24 cellular contexts compared by ENCODE assay signal in the genomic region with DNA sequence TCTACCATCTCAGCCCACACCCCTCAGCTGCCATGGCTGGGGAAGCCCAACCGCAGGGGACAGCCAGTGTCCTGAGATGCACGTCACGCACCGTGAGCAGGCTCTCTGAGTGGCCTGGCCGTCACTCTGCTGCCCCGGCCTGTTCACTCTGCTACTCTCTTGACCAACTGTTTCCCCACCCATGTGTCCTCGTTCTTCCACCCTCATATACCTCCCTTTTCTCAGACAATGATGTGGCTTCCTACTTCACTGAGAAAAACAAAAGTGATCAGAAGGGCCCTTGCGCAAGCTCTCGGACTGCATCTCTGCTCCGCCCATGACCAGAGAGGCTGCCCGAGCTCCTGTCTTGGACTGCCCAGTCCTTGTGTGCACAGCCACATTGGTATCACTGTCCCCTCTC. TPM values are rescaled to one million over a fixed set of nuclear protein-coding genes. Genes with fewer than 3 reads are reported as not detected.
DNase-seq lines count a peak whose midpoint lies in the region; ATAC-seq and TF ChIP-seq lines count a peak whose summit lies in the region.
"Had no signal": no experiment of that assay in that cellular context is flagged by ENCODE, and none has a peak within 500 bp of the region (broad histone marks: within the 10 kb centered on the region; RNA-seq: fewer than 3 reads in every experiment).

No MANE protein-coding gene starts in this region.

- CTCF ChIA-PET in activated CD8-positive, alpha-beta T cell treated with anti-CD3 and anti-CD28 coated beads, Interleukin-2, amount 10 ng/mL, durations not matched to agents 7 days and 5 days (lab: Charles Lee), result interaction anchor here (0.9 kb wide), 1 partner anchor 27 kb away, joined by 3 read pairs; no protein-coding TSS in a partner anchor

- H4K20me1 ChIP-seq in GM23248 (ENCODE audit: insufficient read depth), result no peaks in the 10 kb centered on the region

- peak; percentile 55 for DNase-seq in Right ventricle myocardium inferior (ENCODE audit: missing footprints)
- no peak for DNase-seq in left cardiac atrium
- no peak for DNase-seq in activated CD8-positive, alpha-beta T cell treated with anti-CD3 and anti-CD28 coated beads, Interleukin-2, amount 10 ng/mL, durations not matched to agents 7 days and 5 days
- DNase-seq in memory B cell (ENCODE audit: low spot score in 2 of 2), result no peak
- DNase-seq in stimulated activated naive CD8-positive, alpha-beta T cell treated with anti-CD3 and anti-CD28 coated beads, Interleukin-15, amount 100 ng/mL, for 72 hours, result no peak
- no peak for DNase-seq in heart right ventricle
- no peak for DNase-seq in GM23248
- DNase-seq: activated effector memory CD4-positive, alpha-beta T cell treated with anti-CD3 and anti-CD28 coated beads, Interleukin-2, amount 50 U/mL, for 16 hours; anterior cingulate cortex; cerebellar nuclear complex; DMS79; effector CD8-positive, alpha-beta T cell; KBM-7; kidney; mesendoderm; NCI-H2171; NCI-H526 treated with DMSO at 0.1 percent for 48 hours; stimulated activated naive CD4-positive, alpha-beta T cell treated with Interleukin-2 at 50 U/mL for 16 hours; SW 1271 had no signal

- POLR2A ChIA-PET in activated CD8-positive, alpha-beta T cell treated with anti-CD3 and anti-CD28 coated beads, Interleukin-2, amount 10 ng/mL, durations not matched to agents 7 days and 5 days (lab: Charles Lee), result no interaction called here

- H3K4me3 ChIP-seq in heart right ventricle (no peak overlapping the region), GM23248 (no peak overlapping the region)
- H3K4me3 ChIP-seq: esophagus muscularis mucosa, gastroesophageal sphincter, prostate gland had no signal

- no peaks in the 10 kb centered on the region for H3K9me3 Mint-ChIP-seq in activated CD8-positive, alpha-beta T cell treated with anti-CD3 and anti-CD28 coated beads, Interleukin-2, amount 10 ng/mL, durations not matched to agents 7 days and 5 days (ENCODE audit: insufficient read depth)
- H3K9me3 Mint-ChIP-seq in memory B cell, result no peaks in the 10 kb centered on the region
- no peaks in the 10 kb centered on the region for H3K9me3 Mint-ChIP-seq in stimulated activated naive CD8-positive, alpha-beta T cell treated with anti-CD3 and anti-CD28 coated beads, Interleukin-15, amount 100 ng/mL, for 72 hours
- H3K9me3 Mint-ChIP-seq: type B pancreatic cell had no signal

- in situ Hi-C loops in GM23248 (cut with MboI), result no loop called here

- peaks cover 0 to 100% (median 73%) of the 10 kb centered on the region in 9 donors for H3K36me3 ChIP-seq in heart right ventricle
- H3K36me3 ChIP-seq in GM23248 (ENCODE audit: low read depth), result peaks cover 9% of the 10 kb centered on the region; the same call in 1 of the 2 replicates

- H3F3A ChIP-seq in GM23248 (ENCODE audit: insufficient read depth), result peaks cover 10% of the 10 kb centered on the region

- no peaks in the 10 kb centered on the region for H3K79me2 ChIP-seq in GM23248 (ENCODE audit: insufficient read depth)

- H2AFZ ChIP-seq in GM23248, result no peak overlapping the region

- H3K27me3 ChIP-seq in heart right ventricle, result no peaks in the 10 kb centered on the region
- no peaks in the 10 kb centered on the region for H3K27me3 ChIP-seq in GM23248 (replicated peaks; ENCODE audit: insufficient read depth)
- H3K27me3 ChIP-seq: esophagus muscularis mucosa, gastroesophageal sphincter had no signal

- H3K9ac ChIP-seq in GM23248, result no peak overlapping the region

- H3K4me2 ChIP-seq in GM23248 (ENCODE audit: unreplicated experiment), result no peak overlapping the region

- WGBS in heart right ventricle, 2 donors, result 87 to 89% methylated on average over 11 of the region's 11 CpGs
- 94 to 99% methylated on average over 11 of the region's 11 CpGs for WGBS in GM23248 (ENCODE audit: low coverage in 1 of 2, low lambda C conversion rate in 2 of 2, missing lambda C conversion rate in 2 of 2), 2 experiments

- H3K4me1 Mint-ChIP-seq in activated CD8-positive, alpha-beta T cell treated with anti-CD3 and anti-CD28 coated beads, Interleukin-2, amount 10 ng/mL, durations not matched to agents 7 days and 5 days (ENCODE audit: low read depth), result peaks cover 31% of the 10 kb centered on the region
- H3K4me1 Mint-ChIP-seq in memory B cell, result peaks cover 3% of the 10 kb centered on the region
- peaks cover 33% of the 10 kb centered on the region for H3K4me1 Mint-ChIP-seq in stimulated activated naive CD8-positive, alpha-beta T cell treated with anti-CD3 and anti-CD28 coated beads, Interleukin-15, amount 100 ng/mL, for 72 hours

- H3K27me3 Mint-ChIP-seq in activated CD8-positive, alpha-beta T cell treated with anti-CD3 and anti-CD28 coated beads, Interleukin-2, amount 10 ng/mL, durations not matched to agents 7 days and 5 days (ENCODE audit: low read depth), result no peaks in the 10 kb centered on the region
- H3K27me3 Mint-ChIP-seq in memory B cell, result no peaks in the 10 kb centered on the region
- no peaks in the 10 kb centered on the region for H3K27me3 Mint-ChIP-seq in stimulated activated naive CD8-positive, alpha-beta T cell treated with anti-CD3 and anti-CD28 coated beads, Interleukin-15, amount 100 ng/mL, for 72 hours
- H3K27me3 Mint-ChIP-seq: type B pancreatic cell had no signal

- H3K9me3 ChIP-seq in heart right ventricle (no peaks in the 10 kb centered on the region), GM23248 (ENCODE audit: low read depth) (no peaks in the 10 kb centered on the region)
- H3K9me3 ChIP-seq: esophagus muscularis mucosa, gastroesophageal sphincter, prostate gland had no signal

- intact Hi-C loops in Right ventricle myocardium inferior (cut with DNase I) (no loop called here), left cardiac atrium (cut with DNase I) (no loop called here), heart right ventricle (cut with DNase I) (no loop called here)

- no peaks in the 10 kb centered on the region for H3K9me2 ChIP-seq in GM23248 (ENCODE audit: insufficient read depth)

- peaks cover 75% of the 10 kb centered on the region for H3K36me3 Mint-ChIP-seq in activated CD8-positive, alpha-beta T cell treated with anti-CD3 and anti-CD28 coated beads, Interleukin-2, amount 10 ng/mL, durations not matched to agents 7 days and 5 days (ENCODE audit: low read depth)
- peaks cover 37% of the 10 kb centered on the region for H3K36me3 Mint-ChIP-seq in memory B cell

- H3K27ac Mint-ChIP-seq in activated CD8-positive, alpha-beta T cell treated with anti-CD3 and anti-CD28 coated beads, Interleukin-2, amount 10 ng/mL, durations not matched to agents 7 days and 5 days, result peak overlapping the region; percentile 54
- peak overlapping the region; percentile 26 for H3K27ac Mint-ChIP-seq in memory B cell
- H3K27ac Mint-ChIP-seq in stimulated activated naive CD8-positive, alpha-beta T cell treated with anti-CD3 and anti-CD28 coated beads, Interleukin-15, amount 100 ng/mL, for 72 hours, result peak overlapping the region; percentile 85 to 93
- H3K27ac Mint-ChIP-seq: type B pancreatic cell had no signal

- H3K27ac ChIP-seq in heart right ventricle, result peak overlapping the region in 1 of 10 donors; percentile 2
- no peak overlapping the region for H3K27ac ChIP-seq in GM23248
- H3K27ac ChIP-seq: esophagus muscularis mucosa, gastroesophageal sphincter had no signal

- TF ChIP-seq CTCF in heart right ventricle (IDR thresholded peaks at IDR 0.05), result no peak

- H3K4me3 Mint-ChIP-seq in activated CD8-positive, alpha-beta T cell treated with anti-CD3 and anti-CD28 coated beads, Interleukin-2, amount 10 ng/mL, durations not matched to agents 7 days and 5 days, result no peak overlapping the region
- H3K4me3 Mint-ChIP-seq in memory B cell, result no peak overlapping the region
- no peak overlapping the region for H3K4me3 Mint-ChIP-seq in stimulated activated naive CD8-positive, alpha-beta T cell treated with anti-CD3 and anti-CD28 coated beads, Interleukin-15, amount 100 ng/mL, for 72 hours
- H3K4me3 Mint-ChIP-seq: type B pancreatic cell had no signal

- H3K4me1 ChIP-seq in heart right ventricle (peaks cover 0 to 16% (median 10%) of the 10 kb centered on the region in 9 donors), GM23248 (ENCODE audit: insufficient read depth) (peaks cover 5% of the 10 kb centered on the region)

- ATAC-seq in Right ventricle myocardium inferior (no peak), left cardiac atrium (no peak), memory B cell (ENCODE audit: low read depth) (no peak), heart right ventricle (no peak), GM21723 (IDR thresholded peaks at IDR 0.05; ENCODE audit: unreplicated experiment) (no peak)
- no peak for ATAC-seq in activated CD8-positive, alpha-beta T cell treated with anti-CD3 and anti-CD28 coated beads, Interleukin-2, amount 10 ng/mL, durations not matched to agents 7 days and 5 days
- no peak for ATAC-seq in stimulated activated naive CD8-positive, alpha-beta T cell treated with anti-CD3 and anti-CD28 coated beads, Interleukin-15, amount 100 ng/mL, for 72 hours
- ATAC-seq: gastroesophageal sphincter had no signal

RNA-seq across cellular contexts. Expression of a gene that starts 47.6 kb away (rescaled TPM):
- total RNA-seq in Right ventricle myocardium inferior (22.4 TPM), left cardiac atrium (10 to 100 TPM; 20.1 to 22.2 TPM), heart right ventricle (10 to 100 TPM; 15.2 to 35.1 (median 25.9) TPM)
- total RNA-seq in activated CD8-positive, alpha-beta T cell treated with anti-CD3 and anti-CD28 coated beads, Interleukin-2, amount 10 ng/mL, durations not matched to agents 7 days and 5 days, result 10 to 100 TPM; 71.2 to 80.7 TPM
- polyA plus RNA-seq in heart right ventricle (1 to 10 TPM; 4.4 to 5.8 TPM), GM23248 (2016; fragmentation: Nextera tagmentation; extraction: Ambion mirVana) (12.8 and 13.7 TPM in 2 replicates)
- total RNA-seq in GM23248 (2014; rRNA removed; shearing (Covaris generic)), result 24.4 and 36.8 TPM in 2 replicates

Comparison
In these comparisons a context has a peak if more than half of its experiments do, and no peak if none do; other contexts are left out.
1. H3K27ac Mint-ChIP-seq: peak in every context shown above with its lines; median percentile 89 in stimulated activated naive CD8-positive, alpha-beta T cell treated with anti-CD3 and anti-CD28 coated beads, Interleukin-15, amount 100 ng/mL, for 72 hours; 54 in activated CD8-positive, alpha-beta T cell treated with anti-CD3 and anti-CD28 coated beads, Interleukin-2, amount 10 ng/mL, durations not matched to agents 7 days and 5 days; 26 in memory B cell.